9 cellular contexts compared by ENCODE assay signal in the genomic region with DNA sequence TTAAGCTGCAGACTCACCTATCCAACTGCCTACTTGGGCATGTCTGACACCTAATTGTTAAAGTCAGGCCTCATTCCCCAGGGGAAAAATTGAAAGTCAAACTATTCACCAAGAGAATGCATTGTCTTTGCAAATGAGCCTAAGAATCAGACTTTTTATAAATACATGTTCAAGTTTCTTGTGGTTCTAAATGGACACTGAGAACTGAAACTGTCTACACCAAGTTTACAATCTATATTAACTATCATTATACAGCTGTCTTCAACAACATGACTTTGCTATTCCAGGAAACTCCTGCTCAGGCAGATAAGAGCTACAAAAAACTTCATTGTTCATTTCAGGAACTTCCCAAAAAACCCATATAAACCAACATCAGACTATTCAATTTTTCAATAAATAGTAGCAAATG. TPM values are rescaled to one million over a fixed set of nuclear protein-coding genes. Genes with fewer than 3 reads are reported as not detected.
A peak's percentile ranks its signal among the peaks of the same experiment; 100 is the strongest.
DNase-seq lines count a peak whose midpoint lies in the region; ATAC-seq lines count a peak whose summit lies in the region.
"Had no signal": no experiment of that assay in that cellular context is flagged by ENCODE, and none has a peak within 500 bp of the region (broad histone marks: within the 10 kb centered on the region; RNA-seq: fewer than 3 reads in every experiment).

No MANE protein-coding gene starts in this region.

- H3K4me3 ChIP-seq in CD4-positive, CD25-positive, alpha-beta regulatory T cell (ENCODE audit: low read depth, low read length), result peak overlapping the region; percentile 83

- peaks cover 0 to 1% (median 0%) of the 10 kb centered on the region in 7 donors for H3K9me3 Mint-ChIP-seq in CD4-positive, CD25-positive, alpha-beta regulatory T cell

- no peaks in the 10 kb centered on the region for H3K27me3 Mint-ChIP-seq in CD4-positive, CD25-positive, alpha-beta regulatory T cell

- ATAC-seq in CD4-positive, CD25-positive, alpha-beta regulatory T cell (ENCODE audit: low read depth in 2 of 2), result no peak
- peak; percentile 42 for ATAC-seq in GM19351 (IDR thresholded peaks at IDR 0.05; ENCODE audit: unreplicated experiment)
- ATAC-seq in HG03159 (IDR thresholded peaks at IDR 0.05; ENCODE audit: unreplicated experiment), result peak; percentile 64
- ATAC-seq in GM18907 (IDR thresholded peaks at IDR 0.05; ENCODE audit: unreplicated experiment), result no peak

- H3K9me3 ChIP-seq in CD4-positive, CD25-positive, alpha-beta regulatory T cell (ENCODE audit: control insufficient read depth in 2 of 2, low read length in 2 of 2), result no peaks in the 10 kb centered on the region

- H3K27ac Mint-ChIP-seq in CD4-positive, CD25-positive, alpha-beta regulatory T cell, result peak overlapping the region; percentile 59 to 97 (median 95)

- no peak overlapping the region for H3K27ac ChIP-seq in CD4-positive, CD25-positive, alpha-beta regulatory T cell (ENCODE audit: insufficient read depth, low read length, poor library complexity, severe bottlenecking)

- H3K27me3 ChIP-seq in CD4-positive, CD25-positive, alpha-beta regulatory T cell (ENCODE audit: control insufficient read depth, insufficient read depth, low read length), result no peaks in the 10 kb centered on the region

- H3K36me3 ChIP-seq in CD4-positive, CD25-positive, alpha-beta regulatory T cell (ENCODE audit: control insufficient read depth, insufficient read depth, low read length), result no peaks in the 10 kb centered on the region

- DNase-seq in CD4-positive, CD25-positive, alpha-beta regulatory T cell, result no peak
- peak; percentile 83 for DNase-seq in dermis blood vessel endothelial cell
- no peak for DNase-seq in occipital lobe (lab: John Stamatoyannopoulos, UW)
- DNase-seq in NCI-H1930 (lab: John Stamatoyannopoulos, UW), result no peak
- DNase-seq in NK-92 treated with Interleukin-12 subunit alpha and Interleukin-12 subunit beta, amount 100 ng/mL, for 24 hours (lab: John Stamatoyannopoulos, UW), result no peak
- DNase-seq: NCI-H526 had no signal

- H3K4me3 Mint-ChIP-seq in CD4-positive, CD25-positive, alpha-beta regulatory T cell, result peak overlapping the region in 2 of 4 donors; percentile 68 to 88

- H3K4me1 ChIP-seq in CD4-positive, CD25-positive, alpha-beta regulatory T cell (ENCODE audit: control insufficient read depth, insufficient read depth, low read length, poor library complexity, severe bottlenecking), result peaks cover 54% of the 10 kb centered on the region

- peaks cover 4% of the 10 kb centered on the region for H3K36me3 Mint-ChIP-seq in CD4-positive, CD25-positive, alpha-beta regulatory T cell

- peaks cover 43 to 86% (median 68%) of the 10 kb centered on the region in 4 donors for H3K4me1 Mint-ChIP-seq in CD4-positive, CD25-positive, alpha-beta regulatory T cell

RNA-seq across cellular contexts. Expression of a gene that starts 24.4 kb away (rescaled TPM):
- 120 TPM for total RNA-seq in CD4-positive, CD25-positive, alpha-beta regulatory T cell
- 10 to 100 TPM; 21.6 to 33.5 (median 24.6) TPM for polyA plus RNA-seq in CD4-positive, CD25-positive, alpha-beta regulatory T cell
- total RNA-seq in dermis blood vessel endothelial cell (182 and 232 TPM in 2 replicates), occipital lobe (107 TPM)

Comparison
In these comparisons a context has a peak if more than half of its experiments do, and no peak if none do; other contexts are left out.
1. ATAC-seq: peak in GM19351 (single experiment) and HG03159 (single experiment); none in CD4-positive, CD25-positive, alpha-beta regulatory T cell (0 of 2) and GM18907 (single experiment).